Comparison of ENCODE assay signal across 8 cellular contexts in the genomic region with DNA sequence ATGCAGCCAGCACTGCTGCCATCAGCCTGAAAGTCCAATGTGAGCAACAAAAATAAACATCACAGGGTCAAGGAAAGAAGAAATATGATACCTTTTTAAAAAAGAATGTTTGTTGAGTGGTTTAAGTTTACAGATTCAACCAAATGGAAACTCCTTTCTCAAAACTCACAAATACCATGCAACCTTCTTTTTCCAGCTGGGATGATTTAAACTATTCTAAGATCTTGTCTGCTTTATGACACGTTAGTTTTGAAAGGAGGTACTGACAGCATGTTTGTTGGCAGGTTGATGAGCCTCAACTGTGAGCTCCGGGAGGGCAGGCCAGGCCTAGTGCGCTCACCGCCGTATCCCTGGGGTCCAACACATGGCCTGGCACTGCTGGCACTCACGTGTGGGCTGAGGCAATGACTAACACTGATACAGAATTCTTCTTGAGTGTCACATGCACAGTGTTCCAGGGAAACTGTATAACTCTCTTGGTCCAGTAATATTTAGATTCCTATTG. TPM values are rescaled to one million over a fixed set of nuclear protein-coding genes. Genes with fewer than 3 reads are reported as not detected.
DNase-seq lines count a peak whose midpoint lies in the region; ATAC-seq and TF ChIP-seq lines count a peak whose summit lies in the region.

No MANE protein-coding gene starts in this region.

- DNase-seq in EH (ENCODE audit: low read depth) (peak; percentile 84), left ventricle myocardium superior (peak; percentile 81), sciatic nerve (ENCODE audit: low spot score) (no peak), RPMI8226 (no peak)
- DNase-seq in stimulated activated CD4-positive, alpha-beta T cell treated with anti-CD3 and anti-CD28 coated beads, Interleukin-2, amount 100 ng/mL, for 48 hours: no peak

- ATAC-seq in left ventricle myocardium superior (peak; percentile 77), sciatic nerve (peak; percentile 77), HG03025 (IDR thresholded peaks at IDR 0.05; ENCODE audit: low FRiP score, unreplicated experiment) (no peak), HG03135 (IDR thresholded peaks at IDR 0.05; ENCODE audit: unreplicated experiment) (no peak)

- no peak for TF ChIP-seq CTCF in WI38 (IDR thresholded peaks at IDR 0.05; ENCODE audit: low read depth, low read length)

- intact Hi-C loops in left ventricle myocardium superior (cut with micrococcal nuclease) (no loop called here), sciatic nerve (cut with DNase I) (no loop called here)

- H3K4me3 ChIP-seq in WI38 (ENCODE audit: low read depth, low read length): peak overlapping the region; percentile 2

RNA-seq across cellular contexts. Expression of a gene that starts 46.7 kb away (rescaled TPM):
- total RNA-seq in left ventricle myocardium superior (25.1 TPM), sciatic nerve (59.1 TPM)

Comparison
In these comparisons a context has a peak if more than half of its experiments do, and no peak if none do; other contexts are left out.
1. DNase-seq: peak in EH (single experiment) and left ventricle myocardium superior (single experiment); none in sciatic nerve (single experiment), RPMI8226 (single experiment) and stimulated activated CD4-positive, alpha-beta T cell treated with anti-CD3 and anti-CD28 coated beads, Interleukin-2, amount 100 ng/mL, for 48 hours (0 of 2).
2. ATAC-seq: peak in left ventricle myocardium superior (single experiment) and sciatic nerve (single experiment); none in HG03025 (single experiment) and HG03135 (single experiment).